Comparison of ENCODE assay signal across 12 cellular contexts in the genomic region with DNA sequence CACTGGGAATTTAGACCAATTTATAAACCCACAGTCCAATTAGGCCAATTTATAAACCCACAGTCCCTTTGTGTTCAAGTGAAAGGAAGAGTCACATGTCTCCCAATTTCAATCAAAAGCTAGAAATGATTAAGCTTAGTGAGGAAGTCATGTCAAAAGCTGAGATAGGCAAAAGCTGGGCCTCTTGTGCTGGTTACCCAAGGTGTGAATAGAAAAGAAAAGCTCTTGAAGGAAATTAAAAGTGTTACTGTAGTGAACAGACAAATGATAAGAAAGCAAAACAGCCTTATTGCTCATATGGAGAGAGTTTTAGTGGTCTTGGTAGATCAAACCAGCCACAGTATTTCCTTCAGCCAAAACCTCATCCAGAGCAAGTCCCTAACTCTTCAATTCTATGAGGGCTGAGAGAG.
"Had no signal": no experiment of that assay in that cellular context is flagged by ENCODE, and none has a peak within 500 bp of the region (broad histone marks: within the 10 kb centered on the region; RNA-seq: fewer than 3 reads in every experiment).

No MANE protein-coding gene starts in this region.

- H3K36me3 Mint-ChIP-seq: activated naive CD8-positive, alpha-beta T cell treated with anti-CD3 and anti-CD28 coated beads, Interleukin-2, amount 10 ng/mL, durations not matched to agents 7 days and 5 days had no signal

- H3K4me1 Mint-ChIP-seq: mesothelial cell of epicardium had no signal

- H3K27ac Mint-ChIP-seq: activated naive CD8-positive, alpha-beta T cell treated with anti-CD3 and anti-CD28 coated beads, Interleukin-2, amount 10 ng/mL, durations not matched to agents 7 days and 5 days; mesothelial cell of epicardium had no signal

- H3K27me3 Mint-ChIP-seq: activated naive CD8-positive, alpha-beta T cell treated with anti-CD3 and anti-CD28 coated beads, Interleukin-2, amount 10 ng/mL, durations not matched to agents 7 days and 5 days had no signal

- H3K4me3 ChIP-seq: dorsolateral prefrontal cortex, lower lobe of right lung, thyroid gland had no signal

- H3K27me3 ChIP-seq: dorsolateral prefrontal cortex, thyroid gland had no signal

- H3K4me3 Mint-ChIP-seq: activated naive CD8-positive, alpha-beta T cell treated with anti-CD3 and anti-CD28 coated beads, Interleukin-2, amount 10 ng/mL, durations not matched to agents 7 days and 5 days; immature natural killer cell; mesothelial cell of epicardium had no signal

- H3K36me3 ChIP-seq: lower lobe of right lung, thyroid gland had no signal

- DNase-seq: activated CD4-positive, CD25-positive, alpha-beta regulatory T cell treated with anti-CD3 and anti-CD28 coated beads, Interleukin-2, amount 50 U/mL, for 72 hours; activated gamma-delta T cell treated with Interleukin-2 at 50 U/mL for 16 hours; activated naive CD8-positive, alpha-beta T cell treated with anti-CD3 and anti-CD28 coated beads, Interleukin-2, amount 10 ng/mL, durations not matched to agents 7 days and 5 days; aorta; dorsolateral prefrontal cortex; left cardiac atrium; lower lobe of right lung; stimulated activated CD4-positive, alpha-beta T cell treated with anti-CD3 and anti-CD28 coated beads, Interleukin-4, amount 100 ng/mL, for 1 hour; thyroid gland had no signal

- ATAC-seq: esophagus mucosa, left cardiac atrium, lower lobe of right lung had no signal
